In genomic region chr12:101361455-101361854, GRCh38 we compare ENCODE assay signal across 11 cellular contexts.
"Had no signal": no experiment of that assay in that cellular context is flagged by ENCODE, and none has a peak within 500 bp of the region (broad histone marks: within the 10 kb centered on the region; RNA-seq: fewer than 3 reads in every experiment).

No MANE protein-coding gene starts in this region.

- H3K9me3 ChIP-seq: HAP-1 had no signal

- H3K9me3 Mint-ChIP-seq: GM23338, H9, HFFc6 had no signal

- DNase-seq: GM23248, GOT3, H7, H9, HCEC 1CT, HFFc6 had no signal

- H3K4me1 Mint-ChIP-seq: GM23338, H9 had no signal

- H3K4me2 ChIP-seq: GM23338 had no signal

- H3K4me3 ChIP-seq: GM23248, GM23338, HAP-1 had no signal

- H3K4me1 ChIP-seq: HAP-1 had no signal

- FAIRE-seq: H1, H54 had no signal

- ATAC-seq: GM23338, HCT116 had no signal

- H3K27ac ChIP-seq: GM23248 had no signal

- H3K27ac Mint-ChIP-seq: GM23338, H9, HFFc6 had no signal

- H3K4me3 Mint-ChIP-seq: GM23338, H9, HFFc6 had no signal
